In the genomic region with DNA sequence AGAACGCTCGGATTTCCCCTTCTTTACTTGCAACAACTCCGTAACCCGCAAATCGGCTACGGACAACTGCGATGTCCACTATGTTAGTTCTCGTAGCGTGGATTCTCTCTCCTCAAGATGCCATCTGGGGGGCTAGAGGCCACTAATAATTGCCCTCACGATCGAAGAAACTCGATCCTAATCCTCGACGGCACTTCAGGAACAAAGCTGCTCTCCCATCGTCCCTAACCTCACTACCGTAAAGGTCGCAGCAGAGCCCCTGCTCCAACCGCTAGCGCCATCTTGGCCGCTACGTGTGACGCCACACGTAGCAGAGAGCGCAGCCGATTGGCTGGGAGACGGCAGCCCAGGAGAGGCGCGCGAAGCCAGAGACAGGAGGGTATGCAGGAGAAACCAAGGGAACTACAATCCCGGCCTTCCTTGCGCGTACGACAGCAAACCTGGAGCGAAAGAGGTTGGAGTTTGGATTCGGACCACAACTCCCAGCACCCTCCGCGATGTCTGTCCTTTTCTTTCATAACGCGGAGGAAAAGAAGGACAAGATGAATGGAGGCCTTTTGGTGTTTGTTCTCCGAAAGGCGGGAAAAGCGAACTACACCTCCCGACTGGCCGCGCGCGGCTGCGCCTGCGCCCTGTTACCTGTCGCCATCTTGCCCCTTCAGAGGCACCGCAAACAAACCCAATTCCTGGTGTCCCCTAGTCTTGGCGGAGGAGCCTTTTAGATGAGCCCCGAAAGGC, we compare ENCODE assay signal across 1 cellular context.
A peak's percentile ranks its signal among the peaks of the same experiment; 100 is the strongest.
TF ChIP-seq lines count a peak whose summit lies in the region.

A gene with protein sequence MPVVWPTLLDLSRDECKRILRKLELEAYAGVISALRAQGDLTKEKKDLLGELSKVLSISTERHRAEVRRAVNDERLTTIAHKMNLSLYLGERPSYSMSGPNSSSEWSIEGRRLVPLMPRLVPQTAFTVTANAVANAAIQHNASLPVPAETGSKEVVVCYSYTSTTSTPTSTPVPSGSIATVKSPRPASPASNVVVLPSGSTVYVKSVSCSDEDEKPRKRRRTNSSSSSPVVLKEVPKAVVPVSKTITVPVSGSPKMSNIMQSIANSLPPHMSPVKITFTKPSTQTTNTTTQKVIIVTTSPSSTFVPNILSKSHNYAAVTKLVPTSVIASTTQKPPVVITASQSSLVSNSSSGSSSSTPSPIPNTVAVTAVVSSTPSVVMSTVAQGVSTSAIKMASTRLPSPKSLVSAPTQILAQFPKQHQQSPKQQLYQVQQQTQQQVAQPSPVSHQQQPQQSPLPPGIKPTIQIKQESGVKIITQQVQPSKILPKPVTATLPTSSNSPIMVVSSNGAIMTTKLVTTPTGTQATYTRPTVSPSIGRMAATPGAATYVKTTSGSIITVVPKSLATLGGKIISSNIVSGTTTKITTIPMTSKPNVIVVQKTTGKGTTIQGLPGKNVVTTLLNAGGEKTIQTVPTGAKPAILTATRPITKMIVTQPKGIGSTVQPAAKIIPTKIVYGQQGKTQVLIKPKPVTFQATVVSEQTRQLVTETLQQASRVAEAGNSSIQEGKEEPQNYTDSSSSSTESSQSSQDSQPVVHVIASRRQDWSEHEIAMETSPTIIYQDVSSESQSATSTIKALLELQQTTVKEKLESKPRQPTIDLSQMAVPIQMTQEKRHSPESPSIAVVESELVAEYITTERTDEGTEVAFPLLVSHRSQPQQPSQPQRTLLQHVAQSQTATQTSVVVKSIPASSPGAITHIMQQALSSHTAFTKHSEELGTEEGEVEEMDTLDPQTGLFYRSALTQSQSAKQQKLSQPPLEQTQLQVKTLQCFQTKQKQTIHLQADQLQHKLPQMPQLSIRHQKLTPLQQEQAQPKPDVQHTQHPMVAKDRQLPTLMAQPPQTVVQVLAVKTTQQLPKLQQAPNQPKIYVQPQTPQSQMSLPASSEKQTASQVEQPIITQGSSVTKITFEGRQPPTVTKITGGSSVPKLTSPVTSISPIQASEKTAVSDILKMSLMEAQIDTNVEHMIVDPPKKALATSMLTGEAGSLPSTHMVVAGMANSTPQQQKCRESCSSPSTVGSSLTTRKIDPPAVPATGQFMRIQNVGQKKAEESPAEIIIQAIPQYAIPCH (N-terminal part only) (plus strand): TSS at position 635 of the 738 bp plus-strand sequence. CDS start 1,921 bp downstream, outside the sequence.

TF ChIP-seq in K562, 482 proteins besides CTCF, POLR2A, EP300 and RAD21 (continued from another document and continues in another):
- TF ChIP-seq, protein P1, sequence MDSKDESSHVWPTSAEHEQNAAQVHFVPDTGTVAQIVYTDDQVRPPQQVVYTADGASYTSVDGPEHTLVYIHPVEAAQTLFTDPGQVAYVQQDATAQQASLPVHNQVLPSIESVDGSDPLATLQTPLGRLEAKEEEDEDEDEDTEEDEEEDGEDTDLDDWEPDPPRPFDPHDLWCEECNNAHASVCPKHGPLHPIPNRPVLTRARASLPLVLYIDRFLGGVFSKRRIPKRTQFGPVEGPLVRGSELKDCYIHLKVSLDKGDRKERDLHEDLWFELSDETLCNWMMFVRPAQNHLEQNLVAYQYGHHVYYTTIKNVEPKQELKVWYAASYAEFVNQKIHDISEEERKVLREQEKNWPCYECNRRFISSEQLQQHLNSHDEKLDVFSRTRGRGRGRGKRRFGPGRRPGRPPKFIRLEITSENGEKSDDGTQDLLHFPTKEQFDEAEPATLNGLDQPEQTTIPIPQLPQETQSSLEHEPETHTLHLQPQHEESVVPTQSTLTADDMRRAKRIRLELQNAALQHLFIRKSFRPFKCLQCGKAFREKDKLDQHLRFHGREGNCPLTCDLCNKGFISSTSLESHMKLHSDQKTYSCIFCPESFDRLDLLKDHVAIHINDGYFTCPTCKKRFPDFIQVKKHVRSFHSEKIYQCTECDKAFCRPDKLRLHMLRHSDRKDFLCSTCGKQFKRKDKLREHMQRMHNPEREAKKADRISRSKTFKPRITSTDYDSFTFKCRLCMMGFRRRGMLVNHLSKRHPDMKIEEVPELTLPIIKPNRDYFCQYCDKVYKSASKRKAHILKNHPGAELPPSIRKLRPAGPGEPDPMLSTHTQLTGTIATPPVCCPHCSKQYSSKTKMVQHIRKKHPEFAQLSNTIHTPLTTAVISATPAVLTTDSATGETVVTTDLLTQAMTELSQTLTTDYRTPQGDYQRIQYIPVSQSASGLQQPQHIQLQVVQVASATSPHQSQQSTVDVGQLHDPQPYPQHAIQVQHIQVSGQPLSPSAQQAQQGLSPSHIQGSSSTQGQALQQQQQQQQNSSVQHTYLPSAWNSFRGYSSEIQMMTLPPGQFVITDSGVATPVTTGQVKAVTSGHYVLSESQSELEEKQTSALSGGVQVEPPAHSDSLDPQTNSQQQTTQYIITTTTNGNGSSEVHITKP (IDR thresholded peaks at IDR 0.05; ENCODE audit: partially characterized antibody): peak; percentile 71
- TF ChIP-seq MTF1 (CRISPR knock-in tag; IDR thresholded peaks at IDR 0.05; ENCODE audit: borderline replicate concordance) (no peak), MTA1 (IDR thresholded peaks at IDR 0.05; ENCODE audit: borderline replicate concordance) (no peak), HNRNPLL (IDR thresholded peaks at IDR 0.05; ENCODE audit: low read depth, low read length, poor library complexity, severe bottlenecking) (peak; percentile 97), CHD1 (IDR thresholded peaks at IDR 0.05; ENCODE audit: low read length) (peak; percentile 43), KDM4B (IDR thresholded peaks at IDR 0.05; ENCODE audit: borderline replicate concordance in 2 of 2, low read depth in 1 of 2) (no peak), CEBPG (CRISPR knock-in tag; IDR thresholded peaks at IDR 0.05) (peak; percentile 51; the same call in 1 of the 2 replicates), CEBPG (tag; conservative IDR thresholded peaks at IDR 0.05 in 1 of 2, IDR thresholded peaks at IDR 0.05 in 1 of 2) (no peak; a peak in 1 of 4 replicates), POLR2AphosphoS5 (IDR thresholded peaks at IDR 0.05; ENCODE audit: control insufficient read depth, insufficient read depth, low read depth, low read length) (peak; percentile 97), ZNF274 (IDR thresholded peaks at IDR 0.05; ENCODE audit: borderline replicate concordance, low read depth, low read length) (no peak), ZNF12 (CRISPR knock-in tag; IDR thresholded peaks at IDR 0.05) (no peak), ZNF766 (CRISPR knock-in tag; conservative IDR thresholded peaks at IDR 0.05) (0 out of 2 replicates have a peak, but pooled peaks have one; percentile 64), WHSC1 (IDR thresholded peaks at IDR 0.05; ENCODE audit: low read length) (no peak), NONO (IDR thresholded peaks at IDR 0.05; ENCODE audit: low read depth in 2 of 2, low read length in 1 of 2) (no peak; a peak in 1 of 4 replicates), SP1 (CRISPR knock-in tag; IDR thresholded peaks at IDR 0.05) (peak; percentile 69; the same call in 1 of the 2 replicates), CSDE1 (IDR thresholded peaks at IDR 0.05) (0 out of 4 replicates have a peak, but pooled peaks of 1 of the 2 experiments have one; percentile 33), XRCC3 (IDR thresholded peaks at IDR 0.05) (no peak), DPF2 (IDR thresholded peaks at IDR 0.05) (0 out of 2 replicates have a peak, but pooled peaks have one; percentile 48), E2F3 (CRISPR knock-in tag; IDR thresholded peaks at IDR 0.05) (peak; percentile 91)
- TF ChIP-seq, protein P2, sequence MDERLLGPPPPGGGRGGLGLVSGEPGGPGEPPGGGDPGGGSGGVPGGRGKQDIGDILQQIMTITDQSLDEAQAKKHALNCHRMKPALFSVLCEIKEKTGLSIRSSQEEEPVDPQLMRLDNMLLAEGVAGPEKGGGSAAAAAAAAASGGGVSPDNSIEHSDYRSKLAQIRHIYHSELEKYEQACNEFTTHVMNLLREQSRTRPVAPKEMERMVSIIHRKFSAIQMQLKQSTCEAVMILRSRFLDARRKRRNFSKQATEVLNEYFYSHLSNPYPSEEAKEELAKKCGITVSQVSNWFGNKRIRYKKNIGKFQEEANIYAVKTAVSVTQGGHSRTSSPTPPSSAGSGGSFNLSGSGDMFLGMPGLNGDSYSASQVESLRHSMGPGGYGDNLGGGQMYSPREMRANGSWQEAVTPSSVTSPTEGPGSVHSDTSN (CRISPR knock-in tag; IDR thresholded peaks at IDR 0.05; ENCODE audit: low read depth): no peak
- TF ChIP-seq, protein P2 (tag; conservative IDR thresholded peaks at IDR 0.05; ENCODE audit: low read depth): 0 out of 2 replicates have a peak, but pooled peaks have one; percentile 29
- TF ChIP-seq, protein P3, sequence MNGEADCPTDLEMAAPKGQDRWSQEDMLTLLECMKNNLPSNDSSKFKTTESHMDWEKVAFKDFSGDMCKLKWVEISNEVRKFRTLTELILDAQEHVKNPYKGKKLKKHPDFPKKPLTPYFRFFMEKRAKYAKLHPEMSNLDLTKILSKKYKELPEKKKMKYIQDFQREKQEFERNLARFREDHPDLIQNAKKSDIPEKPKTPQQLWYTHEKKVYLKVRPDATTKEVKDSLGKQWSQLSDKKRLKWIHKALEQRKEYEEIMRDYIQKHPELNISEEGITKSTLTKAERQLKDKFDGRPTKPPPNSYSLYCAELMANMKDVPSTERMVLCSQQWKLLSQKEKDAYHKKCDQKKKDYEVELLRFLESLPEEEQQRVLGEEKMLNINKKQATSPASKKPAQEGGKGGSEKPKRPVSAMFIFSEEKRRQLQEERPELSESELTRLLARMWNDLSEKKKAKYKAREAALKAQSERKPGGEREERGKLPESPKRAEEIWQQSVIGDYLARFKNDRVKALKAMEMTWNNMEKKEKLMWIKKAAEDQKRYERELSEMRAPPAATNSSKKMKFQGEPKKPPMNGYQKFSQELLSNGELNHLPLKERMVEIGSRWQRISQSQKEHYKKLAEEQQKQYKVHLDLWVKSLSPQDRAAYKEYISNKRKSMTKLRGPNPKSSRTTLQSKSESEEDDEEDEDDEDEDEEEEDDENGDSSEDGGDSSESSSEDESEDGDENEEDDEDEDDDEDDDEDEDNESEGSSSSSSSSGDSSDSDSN (IDR thresholded peaks at IDR 0.05; ENCODE audit: borderline replicate concordance in 1 of 2, low read depth in 2 of 2, low read length in 2 of 2): 0 out of 4 replicates have a peak, but pooled peaks have one; percentile 26 to 32
- TF ChIP-seq, protein P4, sequence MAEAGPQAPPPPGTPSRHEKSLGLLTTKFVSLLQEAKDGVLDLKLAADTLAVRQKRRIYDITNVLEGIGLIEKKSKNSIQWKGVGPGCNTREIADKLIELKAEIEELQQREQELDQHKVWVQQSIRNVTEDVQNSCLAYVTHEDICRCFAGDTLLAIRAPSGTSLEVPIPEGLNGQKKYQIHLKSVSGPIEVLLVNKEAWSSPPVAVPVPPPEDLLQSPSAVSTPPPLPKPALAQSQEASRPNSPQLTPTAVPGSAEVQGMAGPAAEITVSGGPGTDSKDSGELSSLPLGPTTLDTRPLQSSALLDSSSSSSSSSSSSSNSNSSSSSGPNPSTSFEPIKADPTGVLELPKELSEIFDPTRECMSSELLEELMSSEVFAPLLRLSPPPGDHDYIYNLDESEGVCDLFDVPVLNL (CRISPR knock-in tag; IDR thresholded peaks at IDR 0.05; ENCODE audit: low read depth): peak; percentile 90
- TF ChIP-seq, protein P5, sequence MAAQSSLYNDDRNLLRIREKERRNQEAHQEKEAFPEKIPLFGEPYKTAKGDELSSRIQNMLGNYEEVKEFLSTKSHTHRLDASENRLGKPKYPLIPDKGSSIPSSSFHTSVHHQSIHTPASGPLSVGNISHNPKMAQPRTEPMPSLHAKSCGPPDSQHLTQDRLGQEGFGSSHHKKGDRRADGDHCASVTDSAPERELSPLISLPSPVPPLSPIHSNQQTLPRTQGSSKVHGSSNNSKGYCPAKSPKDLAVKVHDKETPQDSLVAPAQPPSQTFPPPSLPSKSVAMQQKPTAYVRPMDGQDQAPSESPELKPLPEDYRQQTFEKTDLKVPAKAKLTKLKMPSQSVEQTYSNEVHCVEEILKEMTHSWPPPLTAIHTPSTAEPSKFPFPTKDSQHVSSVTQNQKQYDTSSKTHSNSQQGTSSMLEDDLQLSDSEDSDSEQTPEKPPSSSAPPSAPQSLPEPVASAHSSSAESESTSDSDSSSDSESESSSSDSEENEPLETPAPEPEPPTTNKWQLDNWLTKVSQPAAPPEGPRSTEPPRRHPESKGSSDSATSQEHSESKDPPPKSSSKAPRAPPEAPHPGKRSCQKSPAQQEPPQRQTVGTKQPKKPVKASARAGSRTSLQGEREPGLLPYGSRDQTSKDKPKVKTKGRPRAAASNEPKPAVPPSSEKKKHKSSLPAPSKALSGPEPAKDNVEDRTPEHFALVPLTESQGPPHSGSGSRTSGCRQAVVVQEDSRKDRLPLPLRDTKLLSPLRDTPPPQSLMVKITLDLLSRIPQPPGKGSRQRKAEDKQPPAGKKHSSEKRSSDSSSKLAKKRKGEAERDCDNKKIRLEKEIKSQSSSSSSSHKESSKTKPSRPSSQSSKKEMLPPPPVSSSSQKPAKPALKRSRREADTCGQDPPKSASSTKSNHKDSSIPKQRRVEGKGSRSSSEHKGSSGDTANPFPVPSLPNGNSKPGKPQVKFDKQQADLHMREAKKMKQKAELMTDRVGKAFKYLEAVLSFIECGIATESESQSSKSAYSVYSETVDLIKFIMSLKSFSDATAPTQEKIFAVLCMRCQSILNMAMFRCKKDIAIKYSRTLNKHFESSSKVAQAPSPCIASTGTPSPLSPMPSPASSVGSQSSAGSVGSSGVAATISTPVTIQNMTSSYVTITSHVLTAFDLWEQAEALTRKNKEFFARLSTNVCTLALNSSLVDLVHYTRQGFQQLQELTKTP (IDR thresholded peaks at IDR 0.05; ENCODE audit: low read depth in 1 of 2, partially characterized antibody in 2 of 2): peak; percentile 67 to 96
- TF ChIP-seq, protein P6, sequence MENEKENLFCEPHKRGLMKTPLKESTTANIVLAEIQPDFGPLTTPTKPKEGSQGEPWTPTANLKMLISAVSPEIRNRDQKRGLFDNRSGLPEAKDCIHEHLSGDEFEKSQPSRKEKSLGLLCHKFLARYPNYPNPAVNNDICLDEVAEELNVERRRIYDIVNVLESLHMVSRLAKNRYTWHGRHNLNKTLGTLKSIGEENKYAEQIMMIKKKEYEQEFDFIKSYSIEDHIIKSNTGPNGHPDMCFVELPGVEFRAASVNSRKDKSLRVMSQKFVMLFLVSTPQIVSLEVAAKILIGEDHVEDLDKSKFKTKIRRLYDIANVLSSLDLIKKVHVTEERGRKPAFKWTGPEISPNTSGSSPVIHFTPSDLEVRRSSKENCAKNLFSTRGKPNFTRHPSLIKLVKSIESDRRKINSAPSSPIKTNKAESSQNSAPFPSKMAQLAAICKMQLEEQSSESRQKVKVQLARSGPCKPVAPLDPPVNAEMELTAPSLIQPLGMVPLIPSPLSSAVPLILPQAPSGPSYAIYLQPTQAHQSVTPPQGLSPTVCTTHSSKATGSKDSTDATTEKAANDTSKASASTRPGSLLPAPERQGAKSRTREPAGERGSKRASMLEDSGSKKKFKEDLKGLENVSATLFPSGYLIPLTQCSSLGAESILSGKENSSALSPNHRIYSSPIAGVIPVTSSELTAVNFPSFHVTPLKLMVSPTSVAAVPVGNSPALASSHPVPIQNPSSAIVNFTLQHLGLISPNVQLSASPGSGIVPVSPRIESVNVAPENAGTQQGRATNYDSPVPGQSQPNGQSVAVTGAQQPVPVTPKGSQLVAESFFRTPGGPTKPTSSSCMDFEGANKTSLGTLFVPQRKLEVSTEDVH (IDR thresholded peaks at IDR 0.05; ENCODE audit: low read depth, partially characterized antibody): peak; percentile 80
